Comparison of ENCODE assay signal across 9 cellular contexts in the genomic region with DNA sequence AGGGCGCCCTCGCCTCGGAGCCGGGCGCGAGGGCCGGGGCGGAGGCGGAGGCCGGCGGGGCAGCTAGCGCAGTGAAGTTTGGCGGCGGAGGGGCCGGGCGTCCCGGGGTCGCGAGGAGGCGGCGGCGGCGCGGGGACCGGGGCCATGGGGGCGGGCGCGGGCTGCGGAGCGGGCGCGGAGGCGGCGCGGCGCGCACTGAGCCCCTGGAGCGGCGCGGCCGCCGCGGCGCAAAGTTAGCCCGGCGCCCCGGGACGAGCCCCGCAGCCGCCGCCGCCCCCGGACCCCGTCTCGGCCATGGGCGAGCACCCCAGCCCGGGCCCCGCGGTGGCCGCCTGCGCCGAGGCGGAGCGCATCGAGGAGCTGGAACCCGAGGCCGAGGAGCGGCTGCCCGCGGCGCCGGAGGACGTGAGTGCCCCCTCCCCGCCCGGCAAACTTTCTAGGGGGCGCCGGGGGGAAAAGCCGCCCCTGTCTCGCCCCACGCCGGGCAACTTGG. TPM values are rescaled to one million over a fixed set of nuclear protein-coding genes. Genes with fewer than 3 reads are reported as not detected.
A peak's percentile ranks its signal among the peaks of the same experiment; 100 is the strongest.
DNase-seq lines count a peak whose midpoint lies in the region; ATAC-seq and TF ChIP-seq lines count a peak whose summit lies in the region.
"Had no signal": no experiment of that assay in that cellular context is flagged by ENCODE, and none has a peak within 500 bp of the region (broad histone marks: within the 10 kb centered on the region; RNA-seq: fewer than 3 reads in every experiment).

No MANE protein-coding gene starts in this region.

- ATAC-seq in GM21786 (IDR thresholded peaks at IDR 0.05; ENCODE audit: unreplicated experiment) = no peak
- ATAC-seq in HG02678 (IDR thresholded peaks at IDR 0.05; ENCODE audit: unreplicated experiment) = no peak

- 0% methylated on average over 4 of the region's 81 CpGs; no CpG with 5 or more reads in 1 of the 2 donors for WGBS in esophagus squamous epithelium, 2 donors
- WGBS in prostate gland = under 1% methylated on average over 37 of the region's 81 CpGs

- H3K79me2 ChIP-seq in OCI-LY3 (ENCODE audit: low read length) = no peaks in the 10 kb centered on the region

- H3K4me3 Mint-ChIP-seq in Calu3 (ENCODE audit: low read depth, unreplicated experiment) = peak overlapping the region; percentile 62

- peak overlapping the region; percentile 99 for H3K4me2 ChIP-seq in OCI-LY3 (ENCODE audit: low read length)

- peaks cover 25% of the 10 kb centered on the region for H4K20me1 ChIP-seq in OCI-LY3 (ENCODE audit: insufficient read depth, low read length)

- DNase-seq in Calu3 (no peak), esophagus squamous epithelium (lab: John Stamatoyannopoulos, UW) (no peak), prostate gland (ENCODE audit: low spot score) (no peak), NOMO-1 treated with dmso at 0.1 percent for 144 hours (lab: John Stamatoyannopoulos, UW; ENCODE audit: unreplicated experiment) (no peak)
- no peak for DNase-seq in NK-92 treated with Interleukin-12 subunit alpha and Interleukin-12 subunit beta, amount 100 ng/mL, for 24 hours (lab: John Stamatoyannopoulos, UW)
- DNase-seq: NCI-H2029 treated with DMSO at 0.1 percent for 48 hours had no signal

- peak overlapping the region; percentile 11 for H3K9ac ChIP-seq in OCI-LY3 (ENCODE audit: low read length)

- H2AFZ ChIP-seq in OCI-LY3 (ENCODE audit: low read depth, low read length) = no peak overlapping the region

- TF ChIP-seq POLR2A in esophagus squamous epithelium (IDR thresholded peaks at IDR 0.05) (no peak), prostate gland (IDR thresholded peaks at IDR 0.05) (no peak)

- TF ChIP-seq CTCF in Calu3 (IDR thresholded peaks at IDR 0.05; ENCODE audit: unreplicated experiment) = no peak
- TF ChIP-seq CTCF in OCI-LY3 (IDR thresholded peaks at IDR 0.05; ENCODE audit: low read depth, low read length) = no peak
- no peak for TF ChIP-seq CTCF in esophagus squamous epithelium (IDR thresholded peaks at IDR 0.05)
- TF ChIP-seq CTCF in prostate gland (IDR thresholded peaks at IDR 0.05) = no peak

- H3K4me1 ChIP-seq in OCI-LY3 (ENCODE audit: low read length) (peaks cover 20% of the 10 kb centered on the region), esophagus squamous epithelium (peaks cover 14 to 37% (median 22%) of the 10 kb centered on the region in 3 donors), prostate gland (replicated peaks) (peaks cover 6% of the 10 kb centered on the region)

- H3K9me3 Mint-ChIP-seq in Calu3 (ENCODE audit: low read depth, unreplicated experiment) = no peaks in the 10 kb centered on the region

- H3K36me3 ChIP-seq in OCI-LY3 (replicated peaks; ENCODE audit: low read depth, low read length) (no peaks in the 10 kb centered on the region), esophagus squamous epithelium (no peaks in the 10 kb centered on the region), prostate gland (no peaks in the 10 kb centered on the region)

- H3K36me3 Mint-ChIP-seq in Calu3 (ENCODE audit: insufficient read depth, unreplicated experiment) = peaks cover 4% of the 10 kb centered on the region

- H3K27ac ChIP-seq in OCI-LY3 (ENCODE audit: low read length) (no peak overlapping the region), esophagus squamous epithelium (peak overlapping the region in 3 of 4 donors; percentile 29 to 76 (median 68)), prostate gland (no peak overlapping the region)

- CTCF ChIA-PET in Calu3 (lab: Charles Lee) = interaction anchor here (0.5 kb wide), 1 partner anchor 74 kb away, joined by 6 read pairs; no protein-coding TSS in a partner anchor

- BruUV-seq in Calu3 (replicated peaks; lab: Mats Ljungman, UMichigan) = no TSS peak

- intact Hi-C loops in Calu3 (cut with micrococcal nuclease; ENCODE audit: unreplicated experiment) (no loop called here), esophagus squamous epithelium (cut with DNase I) (no loop called here), prostate gland (cut with DNase I) (no loop called here)

- peaks cover 89% of the 10 kb centered on the region for H3K27me3 ChIP-seq in OCI-LY3 (ENCODE audit: low read depth, low read length)
- peaks cover 6 to 86% (median 9%) of the 10 kb centered on the region in 4 donors for H3K27me3 ChIP-seq in esophagus squamous epithelium
- no peaks in the 10 kb centered on the region for H3K27me3 ChIP-seq in prostate gland (replicated peaks; ENCODE audit: insufficient read depth)

- no peak overlapping the region for H3K27ac Mint-ChIP-seq in Calu3 (ENCODE audit: unreplicated experiment)

- peaks cover 94% of the 10 kb centered on the region for H3K27me3 Mint-ChIP-seq in Calu3 (ENCODE audit: unreplicated experiment)

- peaks cover 26% of the 10 kb centered on the region for H3K4me1 Mint-ChIP-seq in Calu3 (ENCODE audit: low read depth, unreplicated experiment)

- H3K9me3 ChIP-seq in OCI-LY3 (ENCODE audit: insufficient read depth, low read length) (no peaks in the 10 kb centered on the region), esophagus squamous epithelium (no peaks in the 10 kb centered on the region), prostate gland (no peaks in the 10 kb centered on the region)

- H3K4me3 ChIP-seq in OCI-LY3 (ENCODE audit: low read length) = peak overlapping the region; percentile 80
- H3K4me3 ChIP-seq in esophagus squamous epithelium = peak overlapping the region; percentile 44 to 84 (median 60)
- H3K4me3 ChIP-seq in prostate gland = peak overlapping the region; percentile 40 to 61

RNA-seq across cellular contexts. Expression of gene RHBDL3, which starts 0.3 kb away (rescaled TPM):
- 0.24 and 0.27 TPM in 2 replicates for total RNA-seq in Calu3 (2022)
- 1 to 10 TPM in 1 of 4 donors, under 1 TPM in 2, not detected in 1; 0.09 to 1.1 (median 0.76) TPM for total RNA-seq in esophagus squamous epithelium
- total RNA-seq in prostate gland = 1 to 10 TPM in 1 of 2 donors, under 1 TPM in 1; 0.77 to 2.7 TPM

Comparison
In these comparisons a context has a peak if more than half of its experiments do, and no peak if none do; other contexts are left out.
1. H3K27ac ChIP-seq: peak in esophagus squamous epithelium (3 of 4); none in OCI-LY3 (single experiment) and prostate gland (0 of 2).
2. Peak in every context shown above with its lines, with median percentiles within 50 percentile points of each other: H3K4me3 ChIP-seq.